Comparison of ENCODE assay signal across 9 cellular contexts in the genomic region with DNA sequence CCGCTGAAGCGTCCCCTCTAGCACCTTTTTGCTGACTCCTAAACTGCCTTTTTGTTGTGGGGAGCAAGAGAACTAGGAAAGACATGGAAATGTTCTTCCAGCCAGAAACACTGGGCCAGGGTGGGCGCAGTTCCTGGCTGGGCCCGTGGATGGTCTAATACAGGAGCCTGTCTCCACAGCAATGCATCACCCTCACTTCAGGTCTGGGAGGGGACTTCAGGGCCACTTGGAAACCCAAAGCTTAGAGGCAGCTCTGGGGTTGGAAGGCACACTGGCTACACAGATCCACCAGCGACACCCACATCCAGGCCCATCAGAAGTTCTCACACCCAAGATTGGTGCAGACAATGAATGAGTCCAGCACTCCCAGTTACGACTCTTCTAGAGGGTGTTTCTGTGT.
A peak's percentile ranks its signal among the peaks of the same experiment; 100 is the strongest.
DNase-seq lines count a peak whose midpoint lies in the region; ATAC-seq and TF ChIP-seq lines count a peak whose summit lies in the region.
"Had no signal": no experiment of that assay in that cellular context is flagged by ENCODE, and none has a peak within 500 bp of the region (broad histone marks: within the 10 kb centered on the region; RNA-seq: fewer than 3 reads in every experiment).

No MANE protein-coding gene starts in this region.

- no peak for TF ChIP-seq CTCF in HCT116 (IDR thresholded peaks at IDR 0.05 in 2 of 3, conservative IDR thresholded peaks at IDR 0.05 in 1 of 3; ENCODE audit: borderline replicate concordance in 1 of 3, insufficient read depth in 1 of 3, low read depth in 2 of 3, low read length in 2 of 3)
- TF ChIP-seq CTCF in activated CD8-positive, alpha-beta T cell treated with anti-CD3 and anti-CD28 coated beads for 36 hours (IDR thresholded peaks at IDR 0.05), result no peak
- TF ChIP-seq CTCF in gastroesophageal sphincter (IDR thresholded peaks at IDR 0.05), result no peak
- TF ChIP-seq CTCF in smooth muscle cell (IDR thresholded peaks at IDR 0.05; ENCODE audit: borderline replicate concordance, insufficient read depth, poor library complexity, severe bottlenecking), result no peak

- intact Hi-C loops in HCT116 (cut with micrococcal nuclease), result no loop called here
- intact Hi-C loops in activated CD8-positive, alpha-beta T cell treated with anti-CD3 and anti-CD28 coated beads for 36 hours (cut with micrococcal nuclease), result loop anchor here (5.0 kb wide), 1 partner anchor 45 kb away; no protein-coding TSS in a partner anchor

- H3K4me3 ChIP-seq in HCT116 (replicated peaks in 1 of 2; ENCODE audit: low read depth in 1 of 2, low read length in 2 of 2), result peak overlapping the region in 1 of 2 experiments; percentile 26; a peak in 1 of 4 replicates
- H3K4me3 ChIP-seq in gastroesophageal sphincter, result no peak overlapping the region
- H3K4me3 ChIP-seq in smooth muscle cell, result no peak overlapping the region

- RAD21 ChIA-PET in HCT116 (lab: Charles Lee; ENCODE audit: low non-redundant PET in 1 of 2, low total read pairs in 2 of 2, uncharacterized antibody in 2 of 2, unreplicated experiment in 2 of 2), result no interaction called here

- H3K9me3 Mint-ChIP-seq in activated CD8-positive, alpha-beta T cell treated with anti-CD3 and anti-CD28 coated beads for 36 hours, result no peaks in the 10 kb centered on the region

- H3K27me3 ChIP-seq in HCT116 (ENCODE audit: insufficient read depth, low read length) (no peaks in the 10 kb centered on the region), gastroesophageal sphincter (no peaks in the 10 kb centered on the region), smooth muscle cell (ENCODE audit: low read depth) (no peaks in the 10 kb centered on the region)

- TF ChIP-seq EP300 in gastroesophageal sphincter (IDR thresholded peaks at IDR 0.05), result no peak

- CTCF ChIA-PET in HCT116 (lab: Charles Lee), result no interaction called here
- CTCF ChIA-PET in activated CD8-positive, alpha-beta T cell treated with anti-CD3 and anti-CD28 coated beads for 36 hours (lab: Charles Lee), result interaction anchor here (1.4 to 8.9 kb wide), 6 partner anchors 18 to 177 kb away, joined by 3 to 93 read pairs (median 6); no protein-coding TSS in a partner anchor

- H4K20me1 ChIP-seq in HCT116 (ENCODE audit: insufficient read depth) (no peaks in the 10 kb centered on the region), smooth muscle cell (ENCODE audit: low read depth) (no peaks in the 10 kb centered on the region)

- peaks cover 12 to 39% of the 10 kb centered on the region in 2 experiments for H3K4me1 ChIP-seq in HCT116 (ENCODE audit: control insufficient read depth in 1 of 2, insufficient read depth in 2 of 2, low read length in 2 of 2)
- peaks cover 0 to 84% (median 30%) of the 10 kb centered on the region in 3 donors for H3K4me1 ChIP-seq in gastroesophageal sphincter
- H3K4me1 ChIP-seq in smooth muscle cell (ENCODE audit: low read depth), result peaks cover 17% of the 10 kb centered on the region

- no peaks in the 10 kb centered on the region for H3K27me3 Mint-ChIP-seq in activated CD8-positive, alpha-beta T cell treated with anti-CD3 and anti-CD28 coated beads for 36 hours

- H3K9ac ChIP-seq in HCT116 (ENCODE audit: low read length) (peak overlapping the region; percentile 51), smooth muscle cell (ENCODE audit: low read depth) (peak overlapping the region; percentile 80)

- H3K27ac ChIP-seq in HCT116 (ENCODE audit: low read depth, low read length) (no peak overlapping the region), gastroesophageal sphincter (peak overlapping the region in 3 of 4 donors; percentile 68 to 78 (median 75)), smooth muscle cell (ENCODE audit: low read depth) (peak overlapping the region; percentile 98)

- H3K9me3 ChIP-seq in HCT116 (ENCODE audit: control insufficient read depth in 1 of 2, insufficient read depth in 1 of 2, low read depth in 1 of 2, low read length in 2 of 2), result no peaks in the 10 kb centered on the region
- H3K9me3 ChIP-seq in gastroesophageal sphincter, result no peaks in the 10 kb centered on the region
- no peaks in the 10 kb centered on the region for H3K9me3 ChIP-seq in smooth muscle cell (replicated peaks; ENCODE audit: low read depth)

- H3F3A ChIP-seq in smooth muscle cell (ENCODE audit: low read depth), result peaks cover 44% of the 10 kb centered on the region

- H3K9me2 ChIP-seq in HCT116 (ENCODE audit: insufficient read depth), result no peaks in the 10 kb centered on the region

- no peak for TF ChIP-seq RAD21 in HCT116 (IDR thresholded peaks at IDR 0.05; ENCODE audit: low read depth)

- TF ChIP-seq POLR2A in HCT116 (IDR thresholded peaks at IDR 0.05; ENCODE audit: borderline replicate concordance, extremely low read depth, insufficient read depth, insufficient read length) (no peak), gastroesophageal sphincter (IDR thresholded peaks at IDR 0.05) (no peak)

- POLR2A ChIA-PET in HCT116 (lab: Charles Lee), result no interaction called here
- POLR2A ChIA-PET in activated CD8-positive, alpha-beta T cell treated with anti-CD3 and anti-CD28 coated beads for 36 hours (lab: Charles Lee), result interaction anchor here (0.6 to 33.4 kb wide), 13 partner anchors 9 to 275 kb away, joined by 3 to 1082 read pairs (median 4); no protein-coding TSS in a partner anchor

- H3K4me3 Mint-ChIP-seq in activated CD8-positive, alpha-beta T cell treated with anti-CD3 and anti-CD28 coated beads for 36 hours, result peak overlapping the region; percentile 68

- 90% methylated on average over 2 of the region's 6 CpGs; no CpG with 5 or more reads in 1 of the 2 donors for WGBS in gastroesophageal sphincter (ENCODE audit: low coverage in 1 of 2), 2 donors
- 92% methylated on average over 6 of the region's 6 CpGs for WGBS in smooth muscle cell (ENCODE audit: low lambda C conversion rate)

- H2AFZ ChIP-seq in HCT116 (ENCODE audit: low read depth, low read length, poor library complexity, severe bottlenecking) (no peak overlapping the region), smooth muscle cell (ENCODE audit: low read depth) (no peak overlapping the region)

- peak overlapping the region; percentile 73 for H3K4me2 ChIP-seq in HCT116 (ENCODE audit: low read length)
- peak overlapping the region; percentile 30 for H3K4me2 ChIP-seq in smooth muscle cell

- DNase-seq in HCT116 (ENCODE audit: low read depth, low spot score) (no peak), smooth muscle cell (lab: John Stamatoyannopoulos, UW; ENCODE audit: unreplicated experiment) (no peak), pons (ENCODE audit: low spot score) (no peak), occipital lobe (lab: John Stamatoyannopoulos, UW) (no peak), NCI-H748 treated with DMSO at 0.1 percent for 48 hours (lab: John Stamatoyannopoulos, UW) (no peak)
- peak; percentile 52 for DNase-seq in activated CD8-positive, alpha-beta T cell treated with anti-CD3 and anti-CD28 coated beads for 36 hours
- DNase-seq: DND-41 had no signal

- H3K36me3 ChIP-seq in HCT116 (ENCODE audit: control insufficient read depth in 1 of 2, insufficient read depth in 2 of 2, low read length in 2 of 2) (no peaks in the 10 kb centered on the region), gastroesophageal sphincter (peaks cover 0 to 22% of the 10 kb centered on the region in 2 donors), smooth muscle cell (ENCODE audit: low read depth) (peaks cover 4% of the 10 kb centered on the region)

- peak overlapping the region; percentile 97 for H3K27ac Mint-ChIP-seq in activated CD8-positive, alpha-beta T cell treated with anti-CD3 and anti-CD28 coated beads for 36 hours

- H3K79me2 ChIP-seq in HCT116 (ENCODE audit: insufficient read depth, low read length), result no peaks in the 10 kb centered on the region
- peaks cover 39% of the 10 kb centered on the region for H3K79me2 ChIP-seq in smooth muscle cell (ENCODE audit: low read depth)

- H3K4me1 Mint-ChIP-seq in activated CD8-positive, alpha-beta T cell treated with anti-CD3 and anti-CD28 coated beads for 36 hours (ENCODE audit: low read depth), result peaks cover 95% of the 10 kb centered on the region

- ATAC-seq in HCT116 (no peak), gastroesophageal sphincter (no peak), HG02678 (IDR thresholded peaks at IDR 0.05; ENCODE audit: unreplicated experiment) (no peak)
- peak; percentile 2 for ATAC-seq in activated CD8-positive, alpha-beta T cell treated with anti-CD3 and anti-CD28 coated beads for 36 hours

- peaks cover 96% of the 10 kb centered on the region for H3K36me3 Mint-ChIP-seq in activated CD8-positive, alpha-beta T cell treated with anti-CD3 and anti-CD28 coated beads for 36 hours (ENCODE audit: low read depth)

- BruUV-seq in HCT116 (replicated peaks; lab: Mats Ljungman, UMichigan), result no TSS peak

TF ChIP-seq in HCT116, 20 proteins besides CTCF, POLR2A, EP300 and RAD21:
- no peak for TF ChIP-seq POLR2AphosphoS5 (IDR thresholded peaks at IDR 0.05; ENCODE audit: low read depth, low read length)
- TF ChIP-seq, protein P1, sequence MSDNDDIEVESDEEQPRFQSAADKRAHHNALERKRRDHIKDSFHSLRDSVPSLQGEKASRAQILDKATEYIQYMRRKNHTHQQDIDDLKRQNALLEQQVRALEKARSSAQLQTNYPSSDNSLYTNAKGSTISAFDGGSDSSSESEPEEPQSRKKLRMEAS (IDR thresholded peaks at IDR 0.05), result no peak
- no peak for TF ChIP-seq CBX3 (IDR thresholded peaks at IDR 0.05; ENCODE audit: low read depth)
- no peak for TF ChIP-seq ZBTB33 (IDR thresholded peaks at IDR 0.05; ENCODE audit: extremely low read depth, insufficient replicate concordance, low read length)
- TF ChIP-seq SRF (IDR thresholded peaks at IDR 0.05; ENCODE audit: low read depth), result no peak
- TF ChIP-seq EZH2phosphoT487 (IDR thresholded peaks at IDR 0.05; ENCODE audit: borderline replicate concordance), result no peak
- no peak for TF ChIP-seq FOSL1 (IDR thresholded peaks at IDR 0.05; ENCODE audit: low read depth)
TF ChIP-seq in HCT116: peak in this region for 0.
